ENCODE assay signal across 7 cellular contexts in the genomic region with DNA sequence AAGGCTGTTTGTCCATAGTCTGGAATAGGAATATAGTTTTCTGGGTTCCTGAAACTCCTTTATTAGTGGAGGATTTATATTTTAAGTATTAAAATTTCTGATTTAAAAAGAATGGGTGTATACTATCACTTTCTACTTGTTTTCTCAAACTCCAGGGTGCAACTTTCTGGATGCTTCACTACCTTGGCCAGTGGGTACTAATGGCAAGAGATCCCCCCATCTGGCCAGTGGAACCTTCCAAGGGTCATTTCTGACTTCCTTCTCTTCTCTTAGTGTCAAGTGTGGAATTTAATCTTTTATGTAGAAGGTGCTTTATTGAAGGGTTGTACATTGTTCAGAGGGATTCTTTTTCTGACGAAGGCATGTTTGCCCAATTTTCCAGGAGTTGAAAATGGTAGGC.
"Had no signal": no experiment of that assay in that cellular context is flagged by ENCODE, and none has a peak within 500 bp of the region (broad histone marks: within the 10 kb centered on the region; RNA-seq: fewer than 3 reads in every experiment).

No MANE protein-coding gene starts in this region.

- H2AFZ ChIP-seq: GM23248 had no signal

- ATAC-seq: HCT116 had no signal

- H3K9ac ChIP-seq: GM23248 had no signal

- H3K4me3 ChIP-seq: GM23248, HAP-1 had no signal

- FAIRE-seq: HTR-8/SVneo had no signal

- H3K27ac ChIP-seq: GM23248 had no signal

- H3K9me3 ChIP-seq: HAP-1 had no signal

- DNase-seq: GM23248, GOT3, H7, IMR-90 had no signal
